Comparison of ENCODE assay signal across 16 cellular contexts in the genomic region with DNA sequence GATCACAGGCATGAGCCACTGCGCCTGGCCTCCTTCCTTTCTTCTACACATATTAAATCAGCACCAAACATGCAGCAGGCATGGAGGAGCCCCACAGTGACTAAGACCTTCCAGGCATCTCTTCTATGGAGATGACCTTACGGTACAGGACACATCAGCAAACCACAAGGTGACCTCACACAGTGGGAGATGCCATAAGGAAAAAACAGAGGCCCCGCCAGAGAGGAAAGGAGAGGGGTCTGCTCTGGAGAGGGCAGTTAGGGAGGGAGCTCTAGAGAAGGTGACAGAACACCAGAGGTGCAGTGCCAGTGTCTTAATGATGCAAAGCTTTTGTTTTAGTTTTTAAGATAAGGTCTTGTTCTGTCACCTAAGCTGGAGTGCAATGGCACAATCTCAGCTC.
DNase-seq lines count a peak whose midpoint lies in the region; ATAC-seq and TF ChIP-seq lines count a peak whose summit lies in the region.
"Had no signal": no experiment of that assay in that cellular context is flagged by ENCODE, and none has a peak within 500 bp of the region (broad histone marks: within the 10 kb centered on the region; RNA-seq: fewer than 3 reads in every experiment).

No MANE protein-coding gene starts in this region.

- H3K9me3 Mint-ChIP-seq in activated T-helper 1 cell treated with anti-CD3 and anti-CD28 coated beads, Interleukin-12 subunit alpha, Interleukin-12 subunit beta, Interleukin-2, Interleukin-4 antibody, amounts not matched to agents 30 ng/mL and 10 ng/mL and 1 ng/mL, durations not matched to agents 14 hours and 24 hours and 36 hours: no peaks in the 10 kb centered on the region
- H3K9me3 Mint-ChIP-seq: CD4-positive, alpha-beta memory T cell; GM23338; H9 had no signal

- no peak overlapping the region for H3K27ac Mint-ChIP-seq in activated T-helper 1 cell treated with anti-CD3 and anti-CD28 coated beads, Interleukin-12 subunit alpha, Interleukin-12 subunit beta, Interleukin-2, Interleukin-4 antibody, amounts not matched to agents 30 ng/mL and 10 ng/mL and 1 ng/mL, durations not matched to agents 14 hours and 24 hours and 36 hours
- H3K27ac Mint-ChIP-seq: CD4-positive, alpha-beta memory T cell; GM23338; H9; IgD-negative memory B cell had no signal

- ATAC-seq in GM21576 (IDR thresholded peaks at IDR 0.05; ENCODE audit: unreplicated experiment): no peak
- ATAC-seq: A549, GM23338 had no signal

- no peak for TF ChIP-seq CTCF in coronary artery (IDR thresholded peaks at IDR 0.05)

- no peaks in the 10 kb centered on the region for H3K4me1 Mint-ChIP-seq in activated T-helper 1 cell treated with anti-CD3 and anti-CD28 coated beads, Interleukin-12 subunit alpha, Interleukin-12 subunit beta, Interleukin-2, Interleukin-4 antibody, amounts not matched to agents 30 ng/mL and 10 ng/mL and 1 ng/mL, durations not matched to agents 14 hours and 24 hours and 36 hours (ENCODE audit: low read depth)
- H3K4me1 Mint-ChIP-seq: CD4-positive, alpha-beta memory T cell; GM23338; H9; IgD-negative memory B cell had no signal

- H3K27me3 Mint-ChIP-seq in activated T-helper 1 cell treated with anti-CD3 and anti-CD28 coated beads, Interleukin-12 subunit alpha, Interleukin-12 subunit beta, Interleukin-2, Interleukin-4 antibody, amounts not matched to agents 30 ng/mL and 10 ng/mL and 1 ng/mL, durations not matched to agents 14 hours and 24 hours and 36 hours (ENCODE audit: insufficient read depth): peaks cover 2% of the 10 kb centered on the region

- peak; percentile 5 for DNase-seq in D341Med (ENCODE audit: low spot score)
- DNase-seq in ELR (ENCODE audit: low read depth): peak; percentile 9
- peak; percentile 56 for DNase-seq in coronary artery (ENCODE audit: low spot score)
- DNase-seq in kidney tubule cell (ENCODE audit: low spot score): peak; percentile 46
- DNase-seq in activated CD4-positive, alpha-beta T cell treated with anti-CD3 and anti-CD28 coated beads, Interleukin-2, amount 50 U/mL, for 48 hours: no peak
- no peak for DNase-seq in activated T-helper 1 cell treated with anti-CD3 and anti-CD28 coated beads, Interleukin-12 subunit alpha, Interleukin-12 subunit beta, Interleukin-2, Interleukin-4 antibody, amounts not matched to agents 30 ng/mL and 10 ng/mL and 1 ng/mL, durations not matched to agents 14 hours and 24 hours and 36 hours (ENCODE audit: low spot score)
- DNase-seq: BE2C; CD4-positive, alpha-beta memory T cell; COR-L47; DMS53; H9 had no signal

- intact Hi-C loops in activated T-helper 1 cell treated with anti-CD3 and anti-CD28 coated beads, Interleukin-12 subunit alpha, Interleukin-12 subunit beta, Interleukin-2, Interleukin-4 antibody, amounts not matched to agents 30 ng/mL and 10 ng/mL and 1 ng/mL, durations not matched to agents 14 hours and 24 hours and 36 hours (cut with micrococcal nuclease): no loop called here

- no peak overlapping the region for H3K27ac ChIP-seq in coronary artery
- H3K27ac ChIP-seq: A549, C4-2B had no signal

- H3K4me3 ChIP-seq in coronary artery: no peak overlapping the region
- H3K4me3 ChIP-seq: A549, GM23338 had no signal

- H3K4me3 Mint-ChIP-seq in activated T-helper 1 cell treated with anti-CD3 and anti-CD28 coated beads, Interleukin-12 subunit alpha, Interleukin-12 subunit beta, Interleukin-2, Interleukin-4 antibody, amounts not matched to agents 30 ng/mL and 10 ng/mL and 1 ng/mL, durations not matched to agents 14 hours and 24 hours and 36 hours: no peak overlapping the region
- H3K4me3 Mint-ChIP-seq: CD4-positive, alpha-beta memory T cell; GM23338; H9; IgD-negative memory B cell had no signal

- H3K36me3 Mint-ChIP-seq in activated T-helper 1 cell treated with anti-CD3 and anti-CD28 coated beads, Interleukin-12 subunit alpha, Interleukin-12 subunit beta, Interleukin-2, Interleukin-4 antibody, amounts not matched to agents 30 ng/mL and 10 ng/mL and 1 ng/mL, durations not matched to agents 14 hours and 24 hours and 36 hours (ENCODE audit: low read depth): no peaks in the 10 kb centered on the region
- H3K36me3 Mint-ChIP-seq: CD4-positive, alpha-beta memory T cell; IgD-negative memory B cell had no signal

Comparison
In these comparisons a context has a peak if more than half of its experiments do, and no peak if none do; other contexts are left out.
1. DNase-seq: peak in D341Med (single experiment), ELR (single experiment), coronary artery (single experiment) and kidney tubule cell (single experiment); none in activated CD4-positive, alpha-beta T cell treated with anti-CD3 and anti-CD28 coated beads, Interleukin-2, amount 50 U/mL, for 48 hours (0 of 2) and activated T-helper 1 cell treated with anti-CD3 and anti-CD28 coated beads, Interleukin-12 subunit alpha, Interleukin-12 subunit beta, Interleukin-2, Interleukin-4 antibody, amounts not matched to agents 30 ng/mL and 10 ng/mL and 1 ng/mL, durations not matched to agents 14 hours and 24 hours and 36 hours (single experiment).